Comparison of ENCODE assay signal across 1 cellular context in genomic region chr12:89369166-89369565, GRCh38.
A peak's percentile ranks its signal among the peaks of the same experiment; 100 is the strongest.
TF ChIP-seq lines count a peak whose summit lies in the region.

No MANE protein-coding gene starts in this region.

TF ChIP-seq in endothelial cell of umbilical vein, 7 proteins besides CTCF, POLR2A, EP300 and RAD21:
- TF ChIP-seq FOS (IDR thresholded peaks at IDR 0.05; ENCODE audit: borderline replicate concordance, insufficient read depth, low read length) (peak; percentile 59), JUN (IDR thresholded peaks at IDR 0.05; ENCODE audit: borderline replicate concordance, insufficient read depth, insufficient read length, low read depth) (peak; percentile 79), EZH2 (IDR thresholded peaks at IDR 0.05; ENCODE audit: borderline replicate concordance, low read depth, low read length, severe bottlenecking) (no peak), GATA2 (IDR thresholded peaks at IDR 0.05; ENCODE audit: insufficient read depth, insufficient read length, low read depth, low read length) (no peak), MAX (IDR thresholded peaks at IDR 0.05; ENCODE audit: insufficient read depth, insufficient read length) (no peak), MYC (IDR thresholded peaks at IDR 0.05; ENCODE audit: low read depth, low read length) (no peak), POLR2AphosphoS5 (IDR thresholded peaks at IDR 0.05; ENCODE audit: insufficient read depth, low read depth, low read length) (peak; percentile 26)
